12 cellular contexts compared by ENCODE assay signal in the genomic region with DNA sequence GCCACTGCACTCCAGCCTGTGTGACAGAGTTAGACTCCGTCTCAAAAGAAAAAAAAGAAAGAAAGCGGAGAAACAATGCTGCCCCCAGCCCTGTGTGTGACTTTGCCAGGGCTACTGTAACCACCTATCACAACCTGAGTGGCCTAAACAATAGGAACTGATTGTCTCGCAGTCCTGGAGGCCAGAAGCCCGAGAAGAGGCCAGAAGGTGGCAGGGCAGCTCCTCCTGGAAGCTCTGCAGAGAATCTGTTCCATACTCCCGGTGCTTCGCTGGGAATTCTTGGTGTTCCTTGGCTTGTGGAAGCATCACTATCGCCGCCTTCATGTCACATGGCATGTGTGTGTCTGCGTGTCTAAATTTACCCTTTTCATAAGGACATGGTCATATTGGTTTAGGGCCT. TPM values are rescaled to one million over a fixed set of nuclear protein-coding genes. Genes with fewer than 3 reads are reported as not detected.
DNase-seq lines count a peak whose midpoint lies in the region; ATAC-seq and TF ChIP-seq lines count a peak whose summit lies in the region.
"Had no signal": no experiment of that assay in that cellular context is flagged by ENCODE, and none has a peak within 500 bp of the region (broad histone marks: within the 10 kb centered on the region; RNA-seq: fewer than 3 reads in every experiment).

No MANE protein-coding gene starts in this region.

- H4K91ac ChIP-seq in mesenchymal stem cell (ENCODE audit: low read length) = peak overlapping the region; percentile 15

- no peaks in the 10 kb centered on the region for H3K9me2 ChIP-seq in GM23248 (ENCODE audit: insufficient read depth)

- TF ChIP-seq CTCF in CD14-positive monocyte (IDR thresholded peaks at IDR 0.05) (no peak), astrocyte of the spinal cord (IDR thresholded peaks at IDR 0.05; ENCODE audit: low read depth, low read length) (peak; percentile 38)

- in situ Hi-C loops in GM23248 (cut with MboI) = no loop called here
- in situ Hi-C loops in astrocyte of the spinal cord (cut with HindIII; ENCODE audit: low sequenced_read_pairs) = no loop called here

- no peaks in the 10 kb centered on the region for H3K79me1 ChIP-seq in mesenchymal stem cell (replicated peaks; ENCODE audit: low read length, poor library complexity, severe bottlenecking)

- H3F3A ChIP-seq in GM23248 (ENCODE audit: insufficient read depth) = no peaks in the 10 kb centered on the region

- H3K27me3 Mint-ChIP-seq in CD14-positive monocyte (ENCODE audit: low read depth in 3 of 3) = peaks cover 6 to 15% (median 11%) of the 10 kb centered on the region in 3 donors

- peaks cover 0 to 4% (median 0%) of the 10 kb centered on the region in 7 donors for H3K9me3 Mint-ChIP-seq in CD14-positive monocyte

- H3K27me3 ChIP-seq in GM23248 (replicated peaks; ENCODE audit: insufficient read depth) (no peaks in the 10 kb centered on the region), mesenchymal stem cell (ENCODE audit: control insufficient read depth in 1 of 2, insufficient read depth in 1 of 2, low read length in 2 of 2) (no peaks in the 10 kb centered on the region)
- H3K27me3 ChIP-seq: dorsolateral prefrontal cortex had no signal

- H4K8ac ChIP-seq in mesenchymal stem cell (ENCODE audit: low read length) = no peak overlapping the region

- no peak overlapping the region for H3K14ac ChIP-seq in mesenchymal stem cell (ENCODE audit: low read length in 2 of 2)

- H2AFZ ChIP-seq in GM23248 = no peak overlapping the region
- H2AFZ ChIP-seq in mesenchymal stem cell (ENCODE audit: low read depth, low read length) = no peak overlapping the region

- H3K36me3 ChIP-seq in GM23248 (ENCODE audit: low read depth) (no peaks in the 10 kb centered on the region), mesenchymal stem cell (ENCODE audit: control insufficient read depth in 1 of 2, insufficient read depth in 2 of 2, low read depth in 1 of 2, low read length in 2 of 2) (no peaks in the 10 kb centered on the region)

- no peaks in the 10 kb centered on the region for H4K20me1 ChIP-seq in GM23248 (ENCODE audit: insufficient read depth)

- no peaks in the 10 kb centered on the region for H3K9me3 ChIP-seq in GM23248 (ENCODE audit: low read depth)
- no peaks in the 10 kb centered on the region for H3K9me3 ChIP-seq in mesenchymal stem cell (ENCODE audit: control insufficient read depth, low read length)

- H3K27ac Mint-ChIP-seq in CD14-positive monocyte = peak overlapping the region in 4 of 7 donors; percentile 24 to 60 (median 40)
- H3K27ac Mint-ChIP-seq: mesothelial cell of epicardium had no signal

- intact Hi-C loops in CD14-positive monocyte (cut with micrococcal nuclease) = loop anchor here in 1 of 2 donors (10.0 kb wide), 1 partner anchor 60 kb away; no protein-coding TSS in a partner anchor

- no peak for DNase-seq in CD14-positive monocyte (ENCODE audit: low spot score)
- DNase-seq in GM23248 = peak; percentile 45
- no peak for DNase-seq in astrocyte of the spinal cord (ENCODE audit: low read depth, low spot score)
- DNase-seq in mesenchymal stem cell = no peak
- no peak for DNase-seq in stimulated activated CD4-positive, alpha-beta T cell treated with anti-CD3 and anti-CD28 coated beads, Interleukin-15, amount 100 ng/mL, for 24 hours
- DNase-seq in NCI-H187 treated with DMSO at 0.1 percent for 48 hours (lab: John Stamatoyannopoulos, UW) = no peak
- DNase-seq in activated effector memory CD4-positive, alpha-beta T cell treated with Interleukin-2 at 50 U/mL for 16 hours = no peak
- DNase-seq: activated CD8-positive, alpha-beta memory T cell treated with anti-CD3 and anti-CD28 coated beads for 24 hours; dorsolateral prefrontal cortex; stimulated activated CD4-positive, alpha-beta T cell treated with anti-CD3 and anti-CD28 coated beads, Interleukin-4, amount 100 ng/mL, for 4 hours had no signal

- H3K4ac ChIP-seq in mesenchymal stem cell (ENCODE audit: low read depth in 1 of 2, low read length in 2 of 2) = no peak overlapping the region

- peak overlapping the region; percentile 36 for H2BK15ac ChIP-seq in mesenchymal stem cell (ENCODE audit: low read depth, poor library complexity, severe bottlenecking)

- H3K27ac ChIP-seq in GM23248 (no peak overlapping the region), mesenchymal stem cell (ENCODE audit: low read length, poor library complexity, severe bottlenecking) (no peak overlapping the region)

- peak overlapping the region in 1 of 2 experiments; percentile 66 for H3K18ac ChIP-seq in mesenchymal stem cell (ENCODE audit: low read depth in 1 of 2, low read length in 2 of 2)

- H2BK120ac ChIP-seq in mesenchymal stem cell (ENCODE audit: low read depth, low read length) = no peak overlapping the region

- peaks cover 26% of the 10 kb centered on the region for H3K4me1 Mint-ChIP-seq in CD14-positive monocyte

- no peak overlapping the region for H3K9ac ChIP-seq in GM23248
- no peak overlapping the region for H3K9ac ChIP-seq in mesenchymal stem cell (ENCODE audit: low read length)

- no peak for ATAC-seq in GM18868 (IDR thresholded peaks at IDR 0.05; ENCODE audit: unreplicated experiment)

- no peak overlapping the region for H2BK5ac ChIP-seq in mesenchymal stem cell (ENCODE audit: low read depth, low read length, poor library complexity, severe bottlenecking)

- no peak overlapping the region for H3K4me3 ChIP-seq in GM23248
- H3K4me3 ChIP-seq in astrocyte of the spinal cord (ENCODE audit: low read depth, low read length) = no peak overlapping the region
- no peak overlapping the region for H3K4me3 ChIP-seq in mesenchymal stem cell (ENCODE audit: insufficient read depth in 1 of 2, low read depth in 1 of 2, low read length in 2 of 2)
- H3K4me3 ChIP-seq: dorsolateral prefrontal cortex had no signal

- H3K36me3 Mint-ChIP-seq in CD14-positive monocyte = peaks cover 2 to 6% of the 10 kb centered on the region in 2 donors
- H3K36me3 Mint-ChIP-seq: mesothelial cell of epicardium had no signal

- H3K79me2 ChIP-seq in GM23248 (ENCODE audit: insufficient read depth) = no peaks in the 10 kb centered on the region

- H3K4me1 ChIP-seq in GM23248 (ENCODE audit: insufficient read depth) (peaks cover 10% of the 10 kb centered on the region), mesenchymal stem cell (ENCODE audit: control insufficient read depth, insufficient read depth, low read depth, low read length) (peaks cover 3% of the 10 kb centered on the region)

- H3K23ac ChIP-seq in mesenchymal stem cell (ENCODE audit: low read length in 2 of 2) = no peak overlapping the region

- 86 to 89% methylated on average over 9 of the region's 9 CpGs for WGBS in GM23248 (ENCODE audit: low coverage in 1 of 2, low lambda C conversion rate in 2 of 2, missing lambda C conversion rate in 2 of 2), 2 experiments
- WGBS in mesenchymal stem cell = 93% methylated on average over 8 of the region's 9 CpGs

- H2AK5ac ChIP-seq in mesenchymal stem cell (ENCODE audit: low read length, severe bottlenecking) = no peak overlapping the region

- peak overlapping the region in 1 of 2 experiments; percentile 28 for H2BK12ac ChIP-seq in mesenchymal stem cell (ENCODE audit: low read length in 2 of 2)

- no peak overlapping the region for H3K4me2 ChIP-seq in GM23248 (ENCODE audit: unreplicated experiment)
- H3K4me2 ChIP-seq in mesenchymal stem cell (ENCODE audit: low read length, poor library complexity, severe bottlenecking) = no peak overlapping the region

- no peak overlapping the region for H3K4me3 Mint-ChIP-seq in CD14-positive monocyte
- H3K4me3 Mint-ChIP-seq: mesothelial cell of epicardium had no signal

RNA-seq across cellular contexts. Expression of a gene that starts 14.4 kb away (rescaled TPM):
- polyA plus RNA-seq in CD14-positive monocyte (under 1 TPM in 1 of 2 donors, not detected in 1; 0.13 TPM), GM23248 (2016; fragmentation: Nextera tagmentation; extraction: Ambion mirVana) (0.34 TPM in 1 of 2 replicates, not detected in the other)
- total RNA-seq in GM23248 (2014; rRNA removed; shearing (Covaris generic)) = 0.76 and 1.7 TPM in 2 replicates
- polyA plus RNA-seq in mesenchymal stem cell (2013, experiment 1 of 2) = 0.11 TPM
- polyA plus RNA-seq in mesenchymal stem cell (2013, experiment 2 of 2) = 0.11 TPM

RNA-seq across cellular contexts. Expression of a gene that starts 22.4 kb away (rescaled TPM):
- polyA plus RNA-seq in CD14-positive monocyte (10 to 100 TPM; 67.3 to 98.3 TPM), GM23248 (2016; fragmentation: Nextera tagmentation; extraction: Ambion mirVana) (149 and 159 TPM in 2 replicates)
- 56.8 and 84.4 TPM in 2 replicates for total RNA-seq in GM23248 (2014; rRNA removed; shearing (Covaris generic))
- 111 TPM for polyA plus RNA-seq in mesenchymal stem cell (2013, experiment 1 of 2)
- polyA plus RNA-seq in mesenchymal stem cell (2013, experiment 2 of 2) = 106 TPM

RNA-seq across cellular contexts. Expression of a gene that starts 38.6 kb away (rescaled TPM):
- polyA plus RNA-seq in CD14-positive monocyte = not detected
- total RNA-seq in GM23248 (2014; rRNA removed; shearing (Covaris generic)) = not detected in 2 replicates
- polyA plus RNA-seq in GM23248 (2016; fragmentation: Nextera tagmentation; extraction: Ambion mirVana) = not detected in 2 replicates
- polyA plus RNA-seq in mesenchymal stem cell (2013, experiment 1 of 2) = not detected
- not detected for polyA plus RNA-seq in mesenchymal stem cell (2013, experiment 2 of 2)
- total RNA-seq: dorsolateral prefrontal cortex, mesothelial cell of epicardium had no signal
